Comparison of ENCODE assay signal across 21 cellular contexts in the genomic region with DNA sequence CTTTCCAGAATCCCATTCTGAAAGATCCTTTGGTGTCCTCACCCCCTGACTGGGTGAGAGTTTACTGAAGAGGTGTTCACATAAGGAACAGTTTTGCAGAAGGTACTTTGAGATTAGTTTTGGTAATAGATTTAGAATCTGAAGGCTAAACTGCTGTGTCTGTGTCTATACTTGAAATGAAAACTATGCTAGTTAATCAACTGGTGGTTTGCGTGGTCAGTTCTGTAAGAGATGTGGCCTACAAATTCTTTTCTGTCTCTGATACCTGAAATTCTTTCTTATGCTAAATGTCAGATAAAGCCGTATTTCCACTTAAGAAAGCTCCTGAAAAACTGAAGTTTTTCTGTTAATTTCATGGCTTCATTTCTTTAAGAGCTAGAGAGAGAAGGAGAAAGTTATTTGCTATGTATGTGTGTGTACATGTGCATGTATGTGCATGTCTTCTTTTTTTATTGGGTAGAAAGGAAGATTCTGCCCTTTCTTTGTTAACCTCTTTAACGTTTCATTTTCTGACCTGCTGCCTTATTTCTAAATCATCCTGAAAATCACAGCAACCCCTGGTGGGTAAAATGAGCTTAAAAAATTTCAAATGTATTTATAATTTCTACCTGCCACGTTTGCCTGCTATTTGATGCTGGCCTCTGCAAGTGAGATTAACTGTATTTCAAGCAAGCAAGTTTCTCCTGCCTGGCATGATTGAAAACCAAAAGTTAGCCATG.
DNase-seq lines count a peak whose midpoint lies in the region; ATAC-seq, FAIRE-seq and TF ChIP-seq lines count a peak whose summit lies in the region.
"Had no signal": no experiment of that assay in that cellular context is flagged by ENCODE, and none has a peak within 500 bp of the region (broad histone marks: within the 10 kb centered on the region; RNA-seq: fewer than 3 reads in every experiment).

No MANE protein-coding gene starts in this region.

- no peak overlapping the region for H3K4me3 ChIP-seq in K562
- H3K4me3 ChIP-seq in retinal pigment epithelial cell (ENCODE audit: low read length), result no peak overlapping the region
- no peak overlapping the region for H3K4me3 ChIP-seq in dorsolateral prefrontal cortex
- H3K4me3 ChIP-seq: BLaER1, cardiac muscle cell, GM23248, left lung, suprapubic skin had no signal

- no peak for TF ChIP-seq POLR2A in K562 (conservative IDR thresholded peaks at IDR 0.05)

- CTCF ChIA-PET in activated CD8-positive, alpha-beta T cell treated with anti-CD3 and anti-CD28 coated beads, Interleukin-2, amount 10 ng/mL, durations not matched to agents 7 days and 5 days (lab: Charles Lee), result interaction anchor here (0.6 to 2.4 kb wide), 13 partner anchors 10 to 870 kb away, joined by 3 to 21 read pairs (median 3); no protein-coding TSS in a partner anchor
- CTCF ChIA-PET in activated CD8-positive, alpha-beta T cell treated with anti-CD3 and anti-CD28 coated beads for 36 hours (lab: Charles Lee), result interaction anchor here (0.9 to 1.6 kb wide), 6 partner anchors 10 to 258 kb away, joined by 3 to 6 read pairs (median 4); no protein-coding TSS in a partner anchor
- CTCF ChIA-PET in K562 (lab: Yijun Ruan, JAX; ENCODE audit: low intra/inter-chr PET ratio), result no interaction called here

- H3K79me2 ChIP-seq in K562 (ENCODE audit: control insufficient read depth, insufficient read depth, low read length), result no peaks in the 10 kb centered on the region

- TF ChIP-seq CTCF in activated CD8-positive, alpha-beta T cell treated with anti-CD3 and anti-CD28 coated beads for 36 hours (IDR thresholded peaks at IDR 0.05), result no peak
- TF ChIP-seq CTCF in K562 (IDR thresholded peaks at IDR 0.05 in 2 of 3, conservative IDR thresholded peaks at IDR 0.05 in 1 of 3; ENCODE audit: insufficient read depth in 2 of 3, low read depth in 1 of 3, low read length in 3 of 3) (no peak), retinal pigment epithelial cell (conservative IDR thresholded peaks at IDR 0.05; ENCODE audit: low read depth, low read length) (peak; percentile 9), dorsolateral prefrontal cortex (IDR thresholded peaks at IDR 0.05 in 54 of 56, conservative IDR thresholded peaks at IDR 0.05 in 2 of 56; ENCODE audit: low read depth in 1 of 56, partially characterized antibody in 56 of 56) (no peak)

- H3K9me1 ChIP-seq in K562 (ENCODE audit: control insufficient read depth, insufficient read depth, low read length), result no peaks in the 10 kb centered on the region

- H3K27me3 Mint-ChIP-seq in activated CD8-positive, alpha-beta T cell treated with anti-CD3 and anti-CD28 coated beads, Interleukin-2, amount 10 ng/mL, durations not matched to agents 7 days and 5 days (ENCODE audit: low read depth), result no peaks in the 10 kb centered on the region
- H3K27me3 Mint-ChIP-seq in activated CD8-positive, alpha-beta T cell treated with anti-CD3 and anti-CD28 coated beads for 36 hours, result no peaks in the 10 kb centered on the region
- H3K27me3 Mint-ChIP-seq: progenitor cell of endocrine pancreas; stimulated activated memory B cell treated with anti-CD40 and anti-IgM and Interleukin-4, amounts not matched to agents 10 μg/mL and 1 μg/mL and 100 μg/mL, for 72 hours had no signal

- TF ChIP-seq RAD21 in K562 (CRISPR knock-in tag; conservative IDR thresholded peaks at IDR 0.05 in 1 of 2, IDR thresholded peaks at IDR 0.05 in 1 of 2), result no peak

- WGBS in K562 (ENCODE audit: insufficient coverage, low coverage, missing lambda C conversion rate), result 31% methylated on average over 4 of the region's 4 CpGs

- H3K4me2 ChIP-seq in K562 (ENCODE audit: insufficient read depth, low read length), result no peak overlapping the region
- H3K4me2 ChIP-seq: BLaER1 had no signal

- peaks cover 39% of the 10 kb centered on the region for H3K4me1 Mint-ChIP-seq in activated CD8-positive, alpha-beta T cell treated with anti-CD3 and anti-CD28 coated beads, Interleukin-2, amount 10 ng/mL, durations not matched to agents 7 days and 5 days (ENCODE audit: low read depth)
- peaks cover 17% of the 10 kb centered on the region for H3K4me1 Mint-ChIP-seq in activated CD8-positive, alpha-beta T cell treated with anti-CD3 and anti-CD28 coated beads for 36 hours (ENCODE audit: low read depth)
- H3K4me1 Mint-ChIP-seq: stimulated activated memory B cell treated with anti-CD40 and anti-IgM and Interleukin-4, amounts not matched to agents 10 μg/mL and 1 μg/mL and 100 μg/mL, for 72 hours had no signal

- H4K20me1 ChIP-seq in K562 (replicated peaks; ENCODE audit: control insufficient read depth, insufficient read depth, low read length), result no peaks in the 10 kb centered on the region
- H4K20me1 ChIP-seq: BLaER1 had no signal

- peaks cover 2% of the 10 kb centered on the region for H3K9me3 Mint-ChIP-seq in activated CD8-positive, alpha-beta T cell treated with anti-CD3 and anti-CD28 coated beads, Interleukin-2, amount 10 ng/mL, durations not matched to agents 7 days and 5 days (ENCODE audit: insufficient read depth)
- H3K9me3 Mint-ChIP-seq in activated CD8-positive, alpha-beta T cell treated with anti-CD3 and anti-CD28 coated beads for 36 hours, result no peaks in the 10 kb centered on the region
- H3K9me3 Mint-ChIP-seq: stimulated activated memory B cell treated with anti-CD40 and anti-IgM and Interleukin-4, amounts not matched to agents 10 μg/mL and 1 μg/mL and 100 μg/mL, for 72 hours had no signal

- peak overlapping the region; percentile 76; the same call in 1 of the 2 replicates for H2AFZ ChIP-seq in K562 (ENCODE audit: low read depth, low read length)
- H2AFZ ChIP-seq: GM23248 had no signal

- intact Hi-C loops in activated CD8-positive, alpha-beta T cell treated with anti-CD3 and anti-CD28 coated beads for 36 hours (cut with micrococcal nuclease), result no loop called here
- intact Hi-C loops in K562 (cut with micrococcal nuclease), result no loop called here
- intact Hi-C loops in dorsolateral prefrontal cortex (cut with DNase I), result no loop called here

- POLR2A ChIA-PET in activated CD8-positive, alpha-beta T cell treated with anti-CD3 and anti-CD28 coated beads, Interleukin-2, amount 10 ng/mL, durations not matched to agents 7 days and 5 days (lab: Charles Lee), result no interaction called here
- POLR2A ChIA-PET in activated CD8-positive, alpha-beta T cell treated with anti-CD3 and anti-CD28 coated beads for 36 hours (lab: Charles Lee), result no interaction called here
- POLR2A ChIA-PET in K562 (lab: Yijun Ruan, JAX), result no interaction called here

- peak; percentile 26 for DNase-seq in activated CD8-positive, alpha-beta T cell treated with anti-CD3 and anti-CD28 coated beads, Interleukin-2, amount 10 ng/mL, durations not matched to agents 7 days and 5 days
- DNase-seq in activated CD8-positive, alpha-beta T cell treated with anti-CD3 and anti-CD28 coated beads for 36 hours, result no peak
- DNase-seq in OCI-M1 (lab: John Stamatoyannopoulos, UW) (peak; percentile 21), K562 (ENCODE audit: extremely low read depth in 1 of 4, low spot score in 3 of 4) (no peak), retinal pigment epithelial cell (ENCODE audit: low read depth) (no peak), dorsolateral prefrontal cortex (no peak), NCI-H1436 treated with DMSO at 0.1 percent for 48 hours (lab: John Stamatoyannopoulos, UW) (no peak)
- DNase-seq in activated T-cell treated with anti-CD3 and anti-CD28 coated beads, Interleukin-2, amount 50 U/mL, for 1 hour, result no peak
- DNase-seq: activated CD4-positive, CD25-positive, alpha-beta regulatory T cell treated with anti-CD3 and anti-CD28 coated beads, Interleukin-2, amount 50 U/mL, for 72 hours; activated T-cell treated with anti-CD3 and anti-CD28 coated beads, Interleukin-2, amount 50 U/mL, for 72 hours; foreskin fibroblast; GM23248; left lung; NCI-H526 had no signal

- BruUV-seq in K562 (replicated peaks; lab: Mats Ljungman, UMichigan), result no TSS peak

- H3K27ac ChIP-seq in K562 (ENCODE audit: extremely low read depth, low read depth, low read length), result no peak overlapping the region
- no peak overlapping the region for H3K27ac ChIP-seq in dorsolateral prefrontal cortex
- H3K27ac ChIP-seq: BLaER1, epithelial cell of prostate, GM23248, left lung, RWPE1, suprapubic skin had no signal

- H3K36me3 Mint-ChIP-seq in activated CD8-positive, alpha-beta T cell treated with anti-CD3 and anti-CD28 coated beads, Interleukin-2, amount 10 ng/mL, durations not matched to agents 7 days and 5 days (ENCODE audit: low read depth), result peaks cover 13% of the 10 kb centered on the region
- H3K36me3 Mint-ChIP-seq in activated CD8-positive, alpha-beta T cell treated with anti-CD3 and anti-CD28 coated beads for 36 hours (ENCODE audit: low read depth), result no peaks in the 10 kb centered on the region
- H3K36me3 Mint-ChIP-seq: stimulated activated memory B cell treated with anti-CD40 and anti-IgM and Interleukin-4, amounts not matched to agents 10 μg/mL and 1 μg/mL and 100 μg/mL, for 72 hours had no signal

- H3K36me3 ChIP-seq in K562 (ENCODE audit: control insufficient read depth, insufficient read depth, low read length), result no peaks in the 10 kb centered on the region
- H3K36me3 ChIP-seq: BLaER1, cardiac muscle cell, suprapubic skin had no signal

- ATAC-seq in activated CD8-positive, alpha-beta T cell treated with anti-CD3 and anti-CD28 coated beads, Interleukin-2, amount 10 ng/mL, durations not matched to agents 7 days and 5 days, result peak; percentile 39
- no peak for ATAC-seq in activated CD8-positive, alpha-beta T cell treated with anti-CD3 and anti-CD28 coated beads for 36 hours
- no peak for ATAC-seq in K562
- ATAC-seq: activated T-cell treated with anti-CD3 and anti-CD28 coated beads, Interleukin-2, amount 50 U/mL, for 72 hours; left lung; stimulated activated memory B cell treated with anti-CD40 and anti-IgM and Interleukin-4, amounts not matched to agents 10 μg/mL and 1 μg/mL and 100 μg/mL, for 72 hours had no signal

- no peaks in the 10 kb centered on the region for H3K9me3 ChIP-seq in K562 (replicated peaks; ENCODE audit: control insufficient read depth, insufficient read depth, low read depth, low read length)
- H3K9me3 ChIP-seq: BLaER1, left lung, suprapubic skin had no signal

- in situ Hi-C loops in K562 (cut with MboI), result no loop called here

- peak overlapping the region; percentile 71 for H3K27ac Mint-ChIP-seq in activated CD8-positive, alpha-beta T cell treated with anti-CD3 and anti-CD28 coated beads, Interleukin-2, amount 10 ng/mL, durations not matched to agents 7 days and 5 days
- H3K27ac Mint-ChIP-seq in activated CD8-positive, alpha-beta T cell treated with anti-CD3 and anti-CD28 coated beads for 36 hours, result no peak overlapping the region
- H3K27ac Mint-ChIP-seq: progenitor cell of endocrine pancreas; stimulated activated memory B cell treated with anti-CD40 and anti-IgM and Interleukin-4, amounts not matched to agents 10 μg/mL and 1 μg/mL and 100 μg/mL, for 72 hours had no signal

- H3K9ac ChIP-seq in K562 (ENCODE audit: insufficient read depth in 1 of 2, low read depth in 2 of 2, low read length in 2 of 2), result no peak overlapping the region
- H3K9ac ChIP-seq: BLaER1, GM23248 had no signal

- H3K4me1 ChIP-seq in K562 (replicated peaks in 1 of 2; ENCODE audit: control insufficient read depth in 2 of 2, insufficient read depth in 2 of 2, low read length in 2 of 2), result no peaks in the 10 kb centered on the region; a peak in 1 of 5 replicates
- H3K4me1 ChIP-seq: BLaER1, left lung, suprapubic skin had no signal

- FAIRE-seq in K562 (lab: Jason Lieb, UNC), result no peak

- no peak for TF ChIP-seq EP300 in K562 (IDR thresholded peaks at IDR 0.05; ENCODE audit: low read length)

- H3K27me3 ChIP-seq in K562 (ENCODE audit: control insufficient read depth in 2 of 2, insufficient read depth in 2 of 2, low read length in 2 of 2) (no peaks in the 10 kb centered on the region), dorsolateral prefrontal cortex (no peaks in the 10 kb centered on the region)
- H3K27me3 ChIP-seq: BLaER1, cardiac muscle cell, left lung, suprapubic skin had no signal

- H3K4me3 Mint-ChIP-seq in activated CD8-positive, alpha-beta T cell treated with anti-CD3 and anti-CD28 coated beads, Interleukin-2, amount 10 ng/mL, durations not matched to agents 7 days and 5 days, result no peak overlapping the region
- H3K4me3 Mint-ChIP-seq in activated CD8-positive, alpha-beta T cell treated with anti-CD3 and anti-CD28 coated beads for 36 hours, result no peak overlapping the region
- H3K4me3 Mint-ChIP-seq: activated T-cell treated with anti-CD3 and anti-CD28 coated beads, Interleukin-2, amount 50 U/mL, for 72 hours; stimulated activated memory B cell treated with anti-CD40 and anti-IgM and Interleukin-4, amounts not matched to agents 10 μg/mL and 1 μg/mL and 100 μg/mL, for 72 hours had no signal

Comparison
In these comparisons a context has a peak if more than half of its experiments do, and no peak if none do; other contexts are left out.
1. DNase-seq: peak in activated CD8-positive, alpha-beta T cell treated with anti-CD3 and anti-CD28 coated beads, Interleukin-2, amount 10 ng/mL, durations not matched to agents 7 days and 5 days (single experiment) and OCI-M1 (single experiment); none in activated CD8-positive, alpha-beta T cell treated with anti-CD3 and anti-CD28 coated beads for 36 hours (single experiment), K562 (0 of 4), retinal pigment epithelial cell (single experiment), dorsolateral prefrontal cortex (0 of 10), NCI-H1436 treated with DMSO at 0.1 percent for 48 hours (single experiment) and activated T-cell treated with anti-CD3 and anti-CD28 coated beads, Interleukin-2, amount 50 U/mL, for 1 hour (single experiment).